1 cellular context compared by ENCODE assay signal in genomic region chr10:30750971-30751677, GRCh38.
TF ChIP-seq lines count a peak whose summit lies in the region.

No MANE protein-coding gene starts in this region.

TF ChIP-seq in GM12878, 131 proteins besides CTCF, POLR2A, EP300 and RAD21 (continued from another document and continues in another):
- TF ChIP-seq ZNF687 (IDR thresholded peaks at IDR 0.05), result no peak
- TF ChIP-seq NKRF (conservative IDR thresholded peaks at IDR 0.05), result no peak
- TF ChIP-seq GATAD2B (conservative IDR thresholded peaks at IDR 0.05; ENCODE audit: low read depth), result no peak
- TF ChIP-seq CBX5 (IDR thresholded peaks at IDR 0.05; ENCODE audit: low read depth), result 0 out of 2 replicates have a peak, but pooled peaks have one; percentile 12
- TF ChIP-seq BRCA1 (IDR thresholded peaks at IDR 0.05; ENCODE audit: low read depth, low read length), result no peak
- TF ChIP-seq EZH2 (IDR thresholded peaks at IDR 0.05; ENCODE audit: borderline replicate concordance, control insufficient read depth, low read depth, low read length), result no peak
- TF ChIP-seq POU2F2 (IDR thresholded peaks at IDR 0.05; ENCODE audit: borderline replicate concordance, low read depth, low read length), result 0 out of 3 replicates have a peak, but pooled peaks have one; percentile 3
- TF ChIP-seq MTA3 (IDR thresholded peaks at IDR 0.05; ENCODE audit: borderline replicate concordance, low read length), result no peak
- TF ChIP-seq SP1 (IDR thresholded peaks at IDR 0.05; ENCODE audit: low read depth, low read length), result no peak
- TF ChIP-seq, protein P1, sequence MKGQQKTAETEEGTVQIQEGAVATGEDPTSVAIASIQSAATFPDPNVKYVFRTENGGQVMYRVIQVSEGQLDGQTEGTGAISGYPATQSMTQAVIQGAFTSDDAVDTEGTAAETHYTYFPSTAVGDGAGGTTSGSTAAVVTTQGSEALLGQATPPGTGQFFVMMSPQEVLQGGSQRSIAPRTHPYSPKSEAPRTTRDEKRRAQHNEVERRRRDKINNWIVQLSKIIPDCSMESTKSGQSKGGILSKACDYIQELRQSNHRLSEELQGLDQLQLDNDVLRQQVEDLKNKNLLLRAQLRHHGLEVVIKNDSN (IDR thresholded peaks at IDR 0.05; ENCODE audit: borderline replicate concordance, extremely low read length, insufficient read depth, low read depth, low read length), result no peak
- peak; percentile 37 for TF ChIP-seq MEF2B (IDR thresholded peaks at IDR 0.05; ENCODE audit: partially characterized antibody, poor library complexity, severe bottlenecking)
- no peak for TF ChIP-seq RFX5 (IDR thresholded peaks at IDR 0.05; ENCODE audit: low read depth, low read length)
- TF ChIP-seq, protein P2, sequence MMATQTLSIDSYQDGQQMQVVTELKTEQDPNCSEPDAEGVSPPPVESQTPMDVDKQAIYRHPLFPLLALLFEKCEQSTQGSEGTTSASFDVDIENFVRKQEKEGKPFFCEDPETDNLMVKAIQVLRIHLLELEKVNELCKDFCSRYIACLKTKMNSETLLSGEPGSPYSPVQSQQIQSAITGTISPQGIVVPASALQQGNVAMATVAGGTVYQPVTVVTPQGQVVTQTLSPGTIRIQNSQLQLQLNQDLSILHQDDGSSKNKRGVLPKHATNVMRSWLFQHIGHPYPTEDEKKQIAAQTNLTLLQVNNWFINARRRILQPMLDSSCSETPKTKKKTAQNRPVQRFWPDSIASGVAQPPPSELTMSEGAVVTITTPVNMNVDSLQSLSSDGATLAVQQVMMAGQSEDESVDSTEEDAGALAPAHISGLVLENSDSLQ (IDR thresholded peaks at IDR 0.05), result no peak
- TF ChIP-seq SMARCA5 (IDR thresholded peaks at IDR 0.05), result no peak
- no peak for TF ChIP-seq MYC (IDR thresholded peaks at IDR 0.05; ENCODE audit: insufficient read depth, insufficient read length, insufficient replicate concordance, low read length, severe bottlenecking)
- no peak for TF ChIP-seq MYB (IDR thresholded peaks at IDR 0.05; ENCODE audit: borderline replicate concordance, low read depth, low read length)
- TF ChIP-seq RBBP5 (conservative IDR thresholded peaks at IDR 0.05), result no peak
- no peak for TF ChIP-seq RAD51 (IDR thresholded peaks at IDR 0.05)
- no peak for TF ChIP-seq CBX3 (IDR thresholded peaks at IDR 0.05; ENCODE audit: borderline replicate concordance, low read depth)
- TF ChIP-seq SREBF2 (IDR thresholded peaks at IDR 0.05; ENCODE audit: low read length), result no peak
- TF ChIP-seq NRF1 (conservative IDR thresholded peaks at IDR 0.05; ENCODE audit: low read depth, low read length), result no peak
- TF ChIP-seq WRNIP1 (IDR thresholded peaks at IDR 0.05; ENCODE audit: borderline replicate concordance, low read depth, low read length), result no peak
- no peak for TF ChIP-seq ASH2L (IDR thresholded peaks at IDR 0.05; ENCODE audit: borderline replicate concordance, low read depth)
- no peak; the same call in 1 of the 2 replicates for TF ChIP-seq TCF12 (IDR thresholded peaks at IDR 0.05; ENCODE audit: low read depth, low read length)
- no peak for TF ChIP-seq NBN (IDR thresholded peaks at IDR 0.05)
- no peak for TF ChIP-seq HDAC6 (IDR thresholded peaks at IDR 0.05; ENCODE audit: unreplicated experiment)
- no peak for TF ChIP-seq MTA2 (IDR thresholded peaks at IDR 0.05; ENCODE audit: low read depth)
- no peak for TF ChIP-seq PBX3 (IDR thresholded peaks at IDR 0.05; ENCODE audit: insufficient replicate concordance, low read depth, low read length)
- no peak for TF ChIP-seq ZBTB33 (IDR thresholded peaks at IDR 0.05)
- TF ChIP-seq, protein P3, sequence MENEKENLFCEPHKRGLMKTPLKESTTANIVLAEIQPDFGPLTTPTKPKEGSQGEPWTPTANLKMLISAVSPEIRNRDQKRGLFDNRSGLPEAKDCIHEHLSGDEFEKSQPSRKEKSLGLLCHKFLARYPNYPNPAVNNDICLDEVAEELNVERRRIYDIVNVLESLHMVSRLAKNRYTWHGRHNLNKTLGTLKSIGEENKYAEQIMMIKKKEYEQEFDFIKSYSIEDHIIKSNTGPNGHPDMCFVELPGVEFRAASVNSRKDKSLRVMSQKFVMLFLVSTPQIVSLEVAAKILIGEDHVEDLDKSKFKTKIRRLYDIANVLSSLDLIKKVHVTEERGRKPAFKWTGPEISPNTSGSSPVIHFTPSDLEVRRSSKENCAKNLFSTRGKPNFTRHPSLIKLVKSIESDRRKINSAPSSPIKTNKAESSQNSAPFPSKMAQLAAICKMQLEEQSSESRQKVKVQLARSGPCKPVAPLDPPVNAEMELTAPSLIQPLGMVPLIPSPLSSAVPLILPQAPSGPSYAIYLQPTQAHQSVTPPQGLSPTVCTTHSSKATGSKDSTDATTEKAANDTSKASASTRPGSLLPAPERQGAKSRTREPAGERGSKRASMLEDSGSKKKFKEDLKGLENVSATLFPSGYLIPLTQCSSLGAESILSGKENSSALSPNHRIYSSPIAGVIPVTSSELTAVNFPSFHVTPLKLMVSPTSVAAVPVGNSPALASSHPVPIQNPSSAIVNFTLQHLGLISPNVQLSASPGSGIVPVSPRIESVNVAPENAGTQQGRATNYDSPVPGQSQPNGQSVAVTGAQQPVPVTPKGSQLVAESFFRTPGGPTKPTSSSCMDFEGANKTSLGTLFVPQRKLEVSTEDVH (IDR thresholded peaks at IDR 0.05; ENCODE audit: low read depth, partially characterized antibody), result no peak
- no peak; the same call in 1 of the 2 replicates for TF ChIP-seq CREB1 (IDR thresholded peaks at IDR 0.05; ENCODE audit: low read depth)
- peak; percentile 17; the same call in 1 of the 2 replicates for TF ChIP-seq BCL11A (IDR thresholded peaks at IDR 0.05; ENCODE audit: low read depth, low read length)
- no peak for TF ChIP-seq DPF2 (IDR thresholded peaks at IDR 0.05)
- TF ChIP-seq NR2C1 (IDR thresholded peaks at IDR 0.05), result no peak
- TF ChIP-seq NR2C2 (IDR thresholded peaks at IDR 0.05; ENCODE audit: borderline replicate concordance, control insufficient read depth, insufficient read length, low read depth), result no peak
- no peak for TF ChIP-seq ETV6 (conservative IDR thresholded peaks at IDR 0.05 in 1 of 2, IDR thresholded peaks at IDR 0.05 in 1 of 2; ENCODE audit: borderline replicate concordance in 1 of 2, low read depth in 1 of 2)
- TF ChIP-seq HDGF (IDR thresholded peaks at IDR 0.05), result no peak
- TF ChIP-seq KDM1A (IDR thresholded peaks at IDR 0.05; ENCODE audit: borderline replicate concordance), result no peak
- TF ChIP-seq YBX1 (IDR thresholded peaks at IDR 0.05), result no peak
- no peak for TF ChIP-seq SMAD1 (IDR thresholded peaks at IDR 0.05; ENCODE audit: low read depth, partially characterized antibody)
- TF ChIP-seq RB1 (IDR thresholded peaks at IDR 0.05; ENCODE audit: borderline replicate concordance), result no peak
- no peak for TF ChIP-seq JUNB (IDR thresholded peaks at IDR 0.05)
- TF ChIP-seq KAT2A (conservative IDR thresholded peaks at IDR 0.05; ENCODE audit: control insufficient read depth, low read depth, low read length), result no peak
- TF ChIP-seq CHD1 (IDR thresholded peaks at IDR 0.05; ENCODE audit: low read depth, low read length), result no peak
- no peak for TF ChIP-seq ATF3 (IDR thresholded peaks at IDR 0.05; ENCODE audit: borderline replicate concordance, extremely low read depth, low read depth, low read length)
- no peak for TF ChIP-seq CUX1 (IDR thresholded peaks at IDR 0.05; ENCODE audit: insufficient replicate concordance, low read depth, low read length)
